ENCODE assay signal across 21 cellular contexts in the genomic region with DNA sequence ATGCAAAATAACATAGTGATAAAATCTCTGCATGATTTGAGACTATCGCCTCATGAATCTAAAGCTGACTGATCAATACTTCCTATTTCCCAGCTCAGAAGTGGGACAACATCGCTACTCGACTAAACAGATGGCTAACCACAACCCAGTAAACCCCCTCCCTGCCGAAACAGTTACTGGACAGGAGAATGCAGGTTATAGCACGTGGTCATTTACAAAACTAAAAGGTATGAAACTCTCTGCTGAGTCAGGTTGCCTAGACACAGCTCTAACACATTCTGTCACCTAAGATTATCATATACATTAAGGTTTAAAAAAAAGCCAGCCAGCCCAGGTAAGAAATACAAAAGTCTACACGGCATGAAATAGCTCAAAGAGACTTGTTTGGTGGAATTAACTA.
DNase-seq lines count a peak whose midpoint lies in the region; ATAC-seq, FAIRE-seq and TF ChIP-seq lines count a peak whose summit lies in the region.
"Had no signal": no experiment of that assay in that cellular context is flagged by ENCODE, and none has a peak within 500 bp of the region (broad histone marks: within the 10 kb centered on the region; RNA-seq: fewer than 3 reads in every experiment).

No MANE protein-coding gene starts in this region.

- CTCF ChIA-PET in IMR-90 (lab: Yijun Ruan, JAX): no interaction called here

- H3K23ac ChIP-seq in IMR-90 (ENCODE audit: low read depth, low read length): 0 out of 2 replicates have a peak overlapping the region, but pooled peaks have one; percentile 4

- no peak for TF ChIP-seq RAD21 in IMR-90 (IDR thresholded peaks at IDR 0.05; ENCODE audit: low read length)

- no TSS peak for BruUV-seq in IMR-90 (replicated peaks; lab: Mats Ljungman, UMichigan)

- no peak overlapping the region for H3K4ac ChIP-seq in IMR-90 (ENCODE audit: low read depth, low read length)

- DNase-seq in IMR-90: no peak
- peak; percentile 91 for DNase-seq in bronchial epithelial cell (ENCODE audit: low read depth)
- no peak for DNase-seq in mesothelial cell of epicardium (ENCODE audit: low spot score in 2 of 2, unreplicated experiment in 2 of 2)
- no peak for DNase-seq in type B pancreatic cell (ENCODE audit: extremely low spot score, unreplicated experiment)
- no peak for DNase-seq in dermis blood vessel endothelial cell
- DNase-seq in H54 (ENCODE audit: insufficient read length, low spot score): no peak
- DNase-seq in urothelium cell line (ENCODE audit: low spot score): no peak
- DNase-seq: effector CD8-positive, alpha-beta T cell; EL; hypothalamus; NCI-H1436 treated with DMSO at 0.1 percent for 48 hours; NCI-H2171; NCI-H526 treated with DMSO at 0.1 percent for 48 hours; occipital lobe; SJCRH30; T-helper 9 cell had no signal

- dilution Hi-C loops in IMR-90 (cut with HindIII; ENCODE audit: low sequenced_read_pairs, unreplicated experiment): no loop called here

- H3K27me3 ChIP-seq in IMR-90 (ENCODE audit: control insufficient read depth, insufficient read depth, low read length): no peaks in the 10 kb centered on the region
- H3K27me3 ChIP-seq in bronchial epithelial cell (ENCODE audit: control insufficient read depth, insufficient read depth, low read length): no peaks in the 10 kb centered on the region
- H3K27me3 ChIP-seq: cardiac muscle cell, right lobe of liver, SJCRH30 had no signal

- H3K4me2 ChIP-seq in IMR-90 (ENCODE audit: low read depth, low read length): peak overlapping the region; percentile 59

- FAIRE-seq in bronchial epithelial cell (lab: Jason Lieb, UNC) (no peak), H54 (lab: Jason Lieb, UNC) (no peak), urothelium cell line (lab: Jason Lieb, UNC) (no peak)
- FAIRE-seq: HTR-8/SVneo had no signal

- in situ Hi-C loops in IMR-90 (cut with MboI; ENCODE audit: low sequenced_read_pairs): no loop called here

- H3K36me3 Mint-ChIP-seq in mesothelial cell of epicardium (peaks cover 6% of the 10 kb centered on the region), type B pancreatic cell (peaks cover 24% of the 10 kb centered on the region)

- peaks cover 37% of the 10 kb centered on the region for H3K4me1 ChIP-seq in IMR-90 (ENCODE audit: control insufficient read depth, insufficient read depth, low read length)
- H3K4me1 ChIP-seq: right lobe of liver, SJCRH30 had no signal

- no peak overlapping the region for H2AFZ ChIP-seq in IMR-90 (replicated peaks; ENCODE audit: low read length, poor library complexity)

- no peak overlapping the region for H2AK9ac ChIP-seq in IMR-90 (replicated peaks; ENCODE audit: low read depth, low read length, poor library complexity)

- peak overlapping the region; percentile 39; the same call in 1 of the 2 replicates for H3K18ac ChIP-seq in IMR-90 (ENCODE audit: low read depth, low read length)

- H3K9me3 Mint-ChIP-seq in mesothelial cell of epicardium (no peaks in the 10 kb centered on the region), type B pancreatic cell (no peaks in the 10 kb centered on the region)
- H3K9me3 Mint-ChIP-seq: stimulated activated naive CD8-positive, alpha-beta T cell treated with anti-CD3 and anti-CD28 coated beads, Interleukin-15, Interleukin-2, amounts not matched to agents 100 ng/mL and 50 ng/mL, for 24 hours had no signal

- no peak overlapping the region for H4K91ac ChIP-seq in IMR-90 (ENCODE audit: insufficient read depth, low read depth, low read length)

- H2BK15ac ChIP-seq in IMR-90 (ENCODE audit: low read depth, low read length): no peak overlapping the region

- no peak overlapping the region for H3K9ac ChIP-seq in IMR-90 (ENCODE audit: low read depth, low read length)

- no peak overlapping the region for H3K27ac ChIP-seq in IMR-90 (ENCODE audit: insufficient read depth, low read length)
- H3K27ac ChIP-seq: cardiac muscle cell, right lobe of liver, SJCRH30 had no signal

- intact Hi-C loops in IMR-90 (cut with micrococcal nuclease): no loop called here

- no peak for TF ChIP-seq CTCF in IMR-90 (conservative IDR thresholded peaks at IDR 0.05; ENCODE audit: low read depth, low read length)
- no peak for TF ChIP-seq CTCF in bronchial epithelial cell (IDR thresholded peaks at IDR 0.05; ENCODE audit: insufficient read depth, low read length, severe bottlenecking)
- no peak for TF ChIP-seq CTCF in mesothelial cell of epicardium (IDR thresholded peaks at IDR 0.05; ENCODE audit: unreplicated experiment)
- TF ChIP-seq CTCF in type B pancreatic cell (conservative IDR thresholded peaks at IDR 0.05): no peak

- no peaks in the 10 kb centered on the region for H3K9me3 ChIP-seq in IMR-90 (ENCODE audit: control insufficient read depth, insufficient read depth, low read length)
- H3K9me3 ChIP-seq: right lobe of liver, SJCRH30 had no signal

- no peak overlapping the region for H3K56ac ChIP-seq in IMR-90 (ENCODE audit: extremely low read depth, insufficient read depth, low read length)

- POLR2A ChIA-PET in IMR-90 (lab: Charles Lee; ENCODE audit: unreplicated experiment): no interaction called here

- peak overlapping the region in 1 of 2 experiments; percentile 54; a peak in 1 of 4 replicates for H4K8ac ChIP-seq in IMR-90 (ENCODE audit: low read depth in 2 of 2, low read length in 2 of 2)

- H3K27me3 Mint-ChIP-seq in mesothelial cell of epicardium (ENCODE audit: low read depth) (no peaks in the 10 kb centered on the region), type B pancreatic cell (no peaks in the 10 kb centered on the region)
- H3K27me3 Mint-ChIP-seq: stimulated activated naive CD8-positive, alpha-beta T cell treated with anti-CD3 and anti-CD28 coated beads, Interleukin-15, Interleukin-2, amounts not matched to agents 100 ng/mL and 50 ng/mL, for 24 hours had no signal

- ATAC-seq in IMR-90 (ENCODE audit: low read depth): no peak
- ATAC-seq: activated CD4-positive, CD25-positive, alpha-beta regulatory T cell treated with anti-CD3 and anti-CD28 coated beads, Interleukin-2, amount 50 U/mL, for 24 hours; right lobe of liver had no signal

- peaks cover 74% of the 10 kb centered on the region for H4K20me1 ChIP-seq in IMR-90 (ENCODE audit: insufficient read depth, low read length)

- H2BK20ac ChIP-seq in IMR-90 (ENCODE audit: low read depth, low read length): no peak overlapping the region

- H3K4me1 Mint-ChIP-seq in mesothelial cell of epicardium (peaks cover 53% of the 10 kb centered on the region), type B pancreatic cell (ENCODE audit: unreplicated experiment) (peaks cover 58% of the 10 kb centered on the region)

- H4K5ac ChIP-seq in IMR-90 (ENCODE audit: low read depth, low read length): no peak overlapping the region

- H3K4me3 ChIP-seq in IMR-90 (ENCODE audit: insufficient read depth, low read depth, low read length) (no peak overlapping the region), bronchial epithelial cell (ENCODE audit: low read depth, low read length) (no peak overlapping the region)
- H3K4me3 ChIP-seq: cardiac muscle cell, right lobe of liver, SJCRH30 had no signal

- H3K4me3 Mint-ChIP-seq in mesothelial cell of epicardium (no peak overlapping the region), type B pancreatic cell (no peak overlapping the region)
- H3K4me3 Mint-ChIP-seq: stimulated activated naive CD8-positive, alpha-beta T cell treated with anti-CD3 and anti-CD28 coated beads, Interleukin-15, Interleukin-2, amounts not matched to agents 100 ng/mL and 50 ng/mL, for 24 hours had no signal

- peaks cover 55 to 88% of the 10 kb centered on the region in 2 experiments for H3K79me1 ChIP-seq in IMR-90 (ENCODE audit: low read depth in 1 of 2, low read length in 2 of 2)

- H3K27ac Mint-ChIP-seq in mesothelial cell of epicardium (peak overlapping the region; percentile 79), type B pancreatic cell (peak overlapping the region; percentile 57)
- H3K27ac Mint-ChIP-seq: stimulated activated naive CD8-positive, alpha-beta T cell treated with anti-CD3 and anti-CD28 coated beads, Interleukin-15, Interleukin-2, amounts not matched to agents 100 ng/mL and 50 ng/mL, for 24 hours had no signal

- H2BK120ac ChIP-seq in IMR-90 (ENCODE audit: low read depth, low read length): no peak overlapping the region

- 60% methylated on average over 3 of the region's 6 CpGs; no CpG with 5 or more reads in 1 of the 2 experiments for WGBS in IMR-90 (ENCODE audit: extremely low coverage in 2 of 2, insufficient read length in 1 of 2), 2 experiments

- TF ChIP-seq POLR2A in IMR-90 (IDR thresholded peaks at IDR 0.05; ENCODE audit: low read depth, low read length): no peak
- no peak for TF ChIP-seq POLR2A in H54 (IDR thresholded peaks at IDR 0.05; ENCODE audit: low read depth, low read length)

- H2AK5ac ChIP-seq in IMR-90 (ENCODE audit: low read depth, low read length): no peak overlapping the region

- H3K9me1 ChIP-seq in IMR-90 (ENCODE audit: insufficient read depth, low read length): peaks cover 56% of the 10 kb centered on the region

- H2BK5ac ChIP-seq in IMR-90 (ENCODE audit: low read depth, low read length, poor library complexity, severe bottlenecking): no peak overlapping the region

- H3K36me3 ChIP-seq in IMR-90 (ENCODE audit: control insufficient read depth, insufficient read depth, low read length) (peaks cover 14% of the 10 kb centered on the region), bronchial epithelial cell (ENCODE audit: control insufficient read depth, insufficient read depth, low read length) (peaks cover 8% of the 10 kb centered on the region)
- H3K36me3 ChIP-seq: cardiac muscle cell, right lobe of liver, SJCRH30 had no signal

- H3K14ac ChIP-seq in IMR-90 (replicated peaks; ENCODE audit: low read depth, low read length): peak overlapping the region; percentile 31; the same call in 1 of the 2 replicates

TF ChIP-seq in IMR-90, 13 proteins besides CTCF, POLR2A, EP300 and RAD21 (continues in another document):
- no peak for TF ChIP-seq MXI1 (IDR thresholded peaks at IDR 0.05; ENCODE audit: borderline replicate concordance, low read depth, low read length)
- TF ChIP-seq MAZ (IDR thresholded peaks at IDR 0.05; ENCODE audit: borderline replicate concordance, low read depth, low read length): no peak
- no peak for TF ChIP-seq SMC3 (IDR thresholded peaks at IDR 0.05; ENCODE audit: low read depth, low read length)
- TF ChIP-seq RFX5 (IDR thresholded peaks at IDR 0.05; ENCODE audit: low read depth, low read length): no peak
- TF ChIP-seq CHD1 (IDR thresholded peaks at IDR 0.05; ENCODE audit: low read depth, low read length): no peak
- TF ChIP-seq, protein P1, sequence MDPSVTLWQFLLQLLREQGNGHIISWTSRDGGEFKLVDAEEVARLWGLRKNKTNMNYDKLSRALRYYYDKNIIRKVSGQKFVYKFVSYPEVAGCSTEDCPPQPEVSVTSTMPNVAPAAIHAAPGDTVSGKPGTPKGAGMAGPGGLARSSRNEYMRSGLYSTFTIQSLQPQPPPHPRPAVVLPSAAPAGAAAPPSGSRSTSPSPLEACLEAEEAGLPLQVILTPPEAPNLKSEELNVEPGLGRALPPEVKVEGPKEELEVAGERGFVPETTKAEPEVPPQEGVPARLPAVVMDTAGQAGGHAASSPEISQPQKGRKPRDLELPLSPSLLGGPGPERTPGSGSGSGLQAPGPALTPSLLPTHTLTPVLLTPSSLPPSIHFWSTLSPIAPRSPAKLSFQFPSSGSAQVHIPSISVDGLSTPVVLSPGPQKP (IDR thresholded peaks at IDR 0.05; ENCODE audit: borderline replicate concordance, low read depth, low read length): no peak
- no peak for TF ChIP-seq BHLHE40 (IDR thresholded peaks at IDR 0.05; ENCODE audit: low read depth, low read length)
- no peak for TF ChIP-seq CEBPB (IDR thresholded peaks at IDR 0.05; ENCODE audit: low read depth, low read length)
